ENCODE assay signal across 2 cellular contexts in the genomic region with DNA sequence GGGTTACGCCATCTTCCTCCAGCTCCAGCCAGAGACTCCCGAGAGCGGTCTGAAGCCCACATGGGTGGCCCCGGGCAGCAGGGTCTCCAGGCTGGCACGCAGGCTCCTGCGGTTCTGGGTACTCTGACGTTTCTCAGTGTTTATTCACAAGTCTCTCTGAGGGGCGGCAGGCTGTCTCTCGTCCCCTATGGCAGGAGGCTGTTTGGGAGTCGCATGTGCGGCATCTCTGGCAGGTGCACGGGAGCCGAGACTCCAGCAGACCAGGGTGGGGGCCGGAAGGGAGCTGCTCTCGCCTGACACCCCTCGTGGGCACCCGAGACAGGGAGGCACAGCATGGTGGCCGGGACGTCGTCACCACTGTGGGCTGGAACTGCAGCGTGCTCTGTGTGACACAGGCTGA.
TF ChIP-seq lines count a peak whose summit lies in the region.

No MANE protein-coding gene starts in this region.

TF ChIP-seq in H1, 55 proteins besides CTCF, POLR2A, EP300 and RAD21:
- TF ChIP-seq KDM1A (IDR thresholded peaks at IDR 0.05; ENCODE audit: borderline replicate concordance, low read length) (no peak), POLR2AphosphoS5 (IDR thresholded peaks at IDR 0.05; ENCODE audit: low read depth, low read length) (0 out of 2 replicates have a peak, but pooled peaks have one; percentile 24), FOSL1 (IDR thresholded peaks at IDR 0.05; ENCODE audit: insufficient read depth, low read depth, low read length) (no peak), ZNF274 (IDR thresholded peaks at IDR 0.05; ENCODE audit: borderline replicate concordance, extremely low read depth, low read length) (no peak), SP2 (IDR thresholded peaks at IDR 0.05; ENCODE audit: low read length) (no peak), SIRT6 (IDR thresholded peaks at IDR 0.05; ENCODE audit: low read length) (no peak)

TF ChIP-seq in GM12891, 5 proteins besides CTCF, POLR2A, EP300 and RAD21:
- no peak for TF ChIP-seq TAF1 (IDR thresholded peaks at IDR 0.05; ENCODE audit: low read depth, low read length)
- no peak for TF ChIP-seq SPI1 (IDR thresholded peaks at IDR 0.05; ENCODE audit: low read depth, low read length)
- no peak for TF ChIP-seq POLR2AphosphoS5 (IDR thresholded peaks at IDR 0.05; ENCODE audit: low read depth, low read length)
- TF ChIP-seq PAX5 (IDR thresholded peaks at IDR 0.05; ENCODE audit: insufficient read depth, low read length, severe bottlenecking): no peak
- TF ChIP-seq POU2F2 (IDR thresholded peaks at IDR 0.05; ENCODE audit: low read depth, low read length): no peak
